Comparison of ENCODE assay signal across 8 cellular contexts in genomic region chr11:76233936-76234703, GRCh38. TPM values are rescaled to one million over a fixed set of nuclear protein-coding genes. Genes with fewer than 3 reads are reported as not detected.
DNase-seq lines count a peak whose midpoint lies in the region; TF ChIP-seq lines count a peak whose summit lies in the region.

No MANE protein-coding gene starts in this region.

- peak overlapping the region; percentile 90 for H3K27ac Mint-ChIP-seq in activated T-helper 2 cell treated with anti-CD3 and anti-CD28 coated beads, Interferon-gamma antibody, Interleukin-2, Interleukin-4, amounts not matched to agents 10 μg/mL and 5 μg/mL and 100 μg/mL, durations not matched to agents 14 hours and 24 hours and 36 hours

- H3K36me3 Mint-ChIP-seq in activated T-helper 2 cell treated with anti-CD3 and anti-CD28 coated beads, Interferon-gamma antibody, Interleukin-2, Interleukin-4, amounts not matched to agents 10 μg/mL and 5 μg/mL and 100 μg/mL, durations not matched to agents 14 hours and 24 hours and 36 hours (ENCODE audit: low read depth): no peaks in the 10 kb centered on the region

- H3K9me3 Mint-ChIP-seq in activated T-helper 2 cell treated with anti-CD3 and anti-CD28 coated beads, Interferon-gamma antibody, Interleukin-2, Interleukin-4, amounts not matched to agents 10 μg/mL and 5 μg/mL and 100 μg/mL, durations not matched to agents 14 hours and 24 hours and 36 hours: no peaks in the 10 kb centered on the region

- H3K27me3 Mint-ChIP-seq in activated T-helper 2 cell treated with anti-CD3 and anti-CD28 coated beads, Interferon-gamma antibody, Interleukin-2, Interleukin-4, amounts not matched to agents 10 μg/mL and 5 μg/mL and 100 μg/mL, durations not matched to agents 14 hours and 24 hours and 36 hours (ENCODE audit: low read depth): peaks cover 17% of the 10 kb centered on the region

- H3K36me3 ChIP-seq in Karpas-422 (ENCODE audit: insufficient read depth, low read length) (no peaks in the 10 kb centered on the region), cardiac muscle cell (no peaks in the 10 kb centered on the region)

- peak overlapping the region; percentile 80 for H3K9ac ChIP-seq in Karpas-422 (ENCODE audit: low read length)

- H3K27me3 ChIP-seq in Karpas-422 (ENCODE audit: low read length) (no peaks in the 10 kb centered on the region), cardiac muscle cell (no peaks in the 10 kb centered on the region)

- DNase-seq in activated CD8-positive, alpha-beta memory T cell treated with anti-CD3 and anti-CD28 coated beads, Interleukin-2, amount 50 U/mL, for 4 hours: peak; percentile 27
- no peak for DNase-seq in activated CD8-positive, alpha-beta memory T cell treated with anti-CD3 and anti-CD28 coated beads, Interleukin-2, amount 50 U/mL, for 48 hours
- DNase-seq in Karpas-422 (peak; percentile 89), cardiac muscle cell (ENCODE audit: low read depth in 1 of 2, low spot score in 1 of 2) (peak in 1 of 2 donors; percentile 78), pons (ENCODE audit: low spot score) (peak; percentile 34), iPS-NIHi11 (ENCODE audit: low spot score) (no peak), H4 (ENCODE audit: low spot score) (no peak)
- no peak for DNase-seq in activated T-helper 2 cell treated with anti-CD3 and anti-CD28 coated beads, Interferon-gamma antibody, Interleukin-2, Interleukin-4, amounts not matched to agents 10 μg/mL and 5 μg/mL and 100 μg/mL, durations not matched to agents 14 hours and 24 hours and 36 hours (ENCODE audit: low spot score)

- no peaks in the 10 kb centered on the region for H3K79me2 ChIP-seq in Karpas-422 (ENCODE audit: low read length)

- peak overlapping the region; percentile 89 for H3K4me3 Mint-ChIP-seq in activated T-helper 2 cell treated with anti-CD3 and anti-CD28 coated beads, Interferon-gamma antibody, Interleukin-2, Interleukin-4, amounts not matched to agents 10 μg/mL and 5 μg/mL and 100 μg/mL, durations not matched to agents 14 hours and 24 hours and 36 hours (ENCODE audit: low read depth)

- H3K4me1 ChIP-seq in Karpas-422 (ENCODE audit: low read length) (peaks cover 25% of the 10 kb centered on the region), cardiac muscle cell (ENCODE audit: low read depth) (peaks cover 5% of the 10 kb centered on the region)

- H3K27ac ChIP-seq in Karpas-422 (ENCODE audit: low read length) (peak overlapping the region; percentile 68), cardiac muscle cell (no peak overlapping the region)

- TF ChIP-seq CTCF in cardiac muscle cell (IDR thresholded peaks at IDR 0.05; ENCODE audit: low read depth, low read length): no peak

- peak overlapping the region; percentile 70 for H2AFZ ChIP-seq in Karpas-422 (ENCODE audit: low read length)

- no peaks in the 10 kb centered on the region for H3K9me2 ChIP-seq in Karpas-422 (replicated peaks; ENCODE audit: insufficient read depth, low read length)

- H3K4me3 ChIP-seq in Karpas-422 (ENCODE audit: low read length): peak overlapping the region; percentile 83
- peak overlapping the region; percentile 82 for H3K4me3 ChIP-seq in cardiac muscle cell

- H4K20me1 ChIP-seq in Karpas-422 (ENCODE audit: insufficient read depth, low read depth, low read length): no peaks in the 10 kb centered on the region

- H3K4me1 Mint-ChIP-seq in activated T-helper 2 cell treated with anti-CD3 and anti-CD28 coated beads, Interferon-gamma antibody, Interleukin-2, Interleukin-4, amounts not matched to agents 10 μg/mL and 5 μg/mL and 100 μg/mL, durations not matched to agents 14 hours and 24 hours and 36 hours (ENCODE audit: low read depth): peaks cover 52% of the 10 kb centered on the region

- H3K4me2 ChIP-seq in Karpas-422 (ENCODE audit: low read depth, low read length, poor library complexity, severe bottlenecking): peak overlapping the region; percentile 87

- H3K9me3 ChIP-seq in Karpas-422 (ENCODE audit: low read length) (no peaks in the 10 kb centered on the region), cardiac muscle cell (ENCODE audit: low read depth) (no peaks in the 10 kb centered on the region)

- intact Hi-C loops in activated T-helper 2 cell treated with anti-CD3 and anti-CD28 coated beads, Interferon-gamma antibody, Interleukin-2, Interleukin-4, amounts not matched to agents 10 μg/mL and 5 μg/mL and 100 μg/mL, durations not matched to agents 14 hours and 24 hours and 36 hours (cut with micrococcal nuclease): loop anchor here (10.0 kb wide), 3 partner anchors 419 to 551 kb away; partner anchors contain the start of genes LRRC32, TSKU and UVRAG

RNA-seq across cellular contexts. Expression of gene WNT11, which starts 27.8 kb away (rescaled TPM):
- total RNA-seq in Karpas-422 (2014; rRNA removed; shearing (Covaris generic); ENCODE audit: low replicate concordance): 0.07 and 0.30 TPM in 2 replicates
- total RNA-seq in activated T-helper 2 cell treated with anti-CD3 and anti-CD28 coated beads, Interferon-gamma antibody, Interleukin-2, Interleukin-4, amounts not matched to agents 10 μg/mL and 5 μg/mL and 100 μg/mL, durations not matched to agents 14 hours and 24 hours and 36 hours: 0.91 TPM in 1 of 2 replicates, not detected in the other
- total RNA-seq in cardiac muscle cell: 107 and 114 TPM in 2 replicates
- 78.3 and 87.9 TPM in 2 replicates for polyA plus RNA-seq in cardiac muscle cell
- 0.76 TPM in 1 of 2 replicates, not detected in the other for total RNA-seq in H4 (2014; rRNA removed; shearing (Covaris generic))

Comparison
In these comparisons a context has a peak if more than half of its experiments do, and no peak if none do; other contexts are left out.
1. DNase-seq: peak in activated CD8-positive, alpha-beta memory T cell treated with anti-CD3 and anti-CD28 coated beads, Interleukin-2, amount 50 U/mL, for 4 hours (single experiment), Karpas-422 (single experiment) and pons (single experiment); none in activated CD8-positive, alpha-beta memory T cell treated with anti-CD3 and anti-CD28 coated beads, Interleukin-2, amount 50 U/mL, for 48 hours (single experiment), activated T-helper 2 cell treated with anti-CD3 and anti-CD28 coated beads, Interferon-gamma antibody, Interleukin-2, Interleukin-4, amounts not matched to agents 10 μg/mL and 5 μg/mL and 100 μg/mL, durations not matched to agents 14 hours and 24 hours and 36 hours (single experiment), iPS-NIHi11 (single experiment) and H4 (single experiment).
2. RNA of gene WNT11, which starts 27.8 kb away (total RNA-seq): 107 to 114 TPM in cardiac muscle cell; 0.91 TPM in activated T-helper 2 cell treated with anti-CD3 and anti-CD28 coated beads, Interferon-gamma antibody, Interleukin-2, Interleukin-4, amounts not matched to agents 10 μg/mL and 5 μg/mL and 100 μg/mL, durations not matched to agents 14 hours and 24 hours and 36 hours, 0.07 to 0.30 TPM in Karpas-422 and 0.76 TPM in H4; every median in the first group is over 10 times any median in the second.